In the genomic region with DNA sequence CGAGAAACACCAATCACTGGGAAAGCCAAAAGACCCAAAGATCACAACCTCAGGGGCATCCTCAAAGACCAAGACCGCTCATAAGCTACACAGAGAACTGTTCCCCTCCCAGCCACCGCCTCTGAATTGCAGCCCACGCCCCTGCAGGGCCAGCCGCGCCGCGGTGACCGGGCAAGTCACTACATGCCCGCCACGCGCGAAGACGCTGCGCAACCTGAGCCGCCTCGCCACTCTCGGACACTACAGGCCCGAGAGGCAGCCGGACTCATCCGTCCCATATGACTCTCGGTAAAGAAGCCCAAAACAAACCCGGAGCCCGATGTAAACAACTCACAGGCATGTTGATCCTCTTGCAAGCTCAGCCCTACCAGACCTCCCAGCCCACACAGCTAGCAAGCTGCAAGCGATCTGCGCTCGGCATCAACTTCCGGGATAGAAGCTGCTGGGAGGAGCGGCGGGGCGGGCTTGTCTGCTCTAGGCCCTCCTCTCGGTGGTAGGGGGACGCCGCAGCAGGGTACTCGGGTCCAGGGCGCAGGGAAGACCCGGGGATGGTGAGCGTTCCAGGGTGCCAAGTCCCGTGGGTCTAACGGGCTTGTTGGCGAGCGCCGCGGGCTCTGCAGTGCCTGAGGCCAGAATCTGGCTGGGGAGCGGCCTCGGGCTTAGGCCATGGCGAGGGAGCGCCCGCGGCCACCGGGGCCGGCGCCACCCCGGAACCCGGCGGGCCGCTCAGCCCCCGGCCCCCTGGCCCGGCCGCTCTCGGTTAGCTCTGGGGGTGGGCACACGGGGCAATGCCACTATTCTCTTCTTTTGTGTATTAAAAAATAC, we compare ENCODE assay signal across 8 cellular contexts. TPM values are rescaled to one million over a fixed set of nuclear protein-coding genes. Genes with fewer than 3 reads are reported as not detected.
DNase-seq lines count a peak whose midpoint lies in the region; ATAC-seq, FAIRE-seq and TF ChIP-seq lines count a peak whose summit lies in the region.

RPS27L (minus strand) TSS at position 412 of the 825 bp plus-strand sequence; CDS start at position 340, 72 bp downstream.

- H3K36me3 ChIP-seq in bronchial epithelial cell (ENCODE audit: control insufficient read depth, insufficient read depth, low read length): peaks cover 1% of the 10 kb centered on the region

- no peaks in the 10 kb centered on the region for H3K27me3 ChIP-seq in bronchial epithelial cell (ENCODE audit: control insufficient read depth, insufficient read depth, low read length)

- H3K4me3 ChIP-seq in bronchial epithelial cell (ENCODE audit: low read depth, low read length): peak within 1 kb of the TSS; percentile 82

- H3K4me3 Mint-ChIP-seq in WTC11: peak within 1 kb of the TSS; percentile 98
- peak within 1 kb of the TSS; percentile 96 to 100 (median 99) for H3K4me3 Mint-ChIP-seq in immature natural killer cell

- peak; percentile 85 for DNase-seq in AG08395 (ENCODE audit: low spot score)
- peak; percentile 97 for DNase-seq in NCI-H226
- DNase-seq in WTC11 (ENCODE audit: low spot score): peak; percentile 94
- peak; percentile 87 for DNase-seq in bronchial epithelial cell (ENCODE audit: low read depth)
- peak; percentile 84 to 86 (median 85) for DNase-seq in immature natural killer cell
- peak; percentile 84 for DNase-seq in smooth muscle cell of the brain vasculature (ENCODE audit: low read depth, low spot score)

- TF ChIP-seq POLR2A in GM18951 (IDR thresholded peaks at IDR 0.05; ENCODE audit: extremely low read depth, insufficient read depth, insufficient read length): peak; percentile 98

- in situ Hi-C loops in GM18951 (cut with MboI; ENCODE audit: low sequenced_read_pairs, unreplicated experiment): no loop called here

- POLR2A ChIA-PET in WTC11 (lab: Charles Lee): interaction anchor here (0.6 kb wide), 3 partner anchors 43 to 121 kb away, joined by 3 to 6 read pairs (median 5); no protein-coding TSS in a partner anchor

- H3K27ac Mint-ChIP-seq in WTC11 (peak within 1 kb of the TSS; percentile 98), immature natural killer cell (peak within 1 kb of the TSS; percentile 94 to 99 (median 98))

- ATAC-seq in HG03175 (IDR thresholded peaks at IDR 0.05; ENCODE audit: unreplicated experiment) (peak; percentile 90), WTC11 (peak; percentile 98)

- H3K9me3 Mint-ChIP-seq in WTC11 (peaks cover 5% of the 10 kb centered on the region), immature natural killer cell (no peaks in the 10 kb centered on the region)

- H3K4me1 Mint-ChIP-seq in WTC11: peaks cover 14% of the 10 kb centered on the region
- peaks cover 25 to 31% of the 10 kb centered on the region in 2 donors for H3K4me1 Mint-ChIP-seq in immature natural killer cell

- no peak for FAIRE-seq in bronchial epithelial cell (lab: Jason Lieb, UNC)

- H3K27me3 Mint-ChIP-seq in WTC11 (ENCODE audit: low read depth): no peaks in the 10 kb centered on the region
- H3K27me3 Mint-ChIP-seq in immature natural killer cell (ENCODE audit: low read depth in 3 of 3): peaks cover 0 to 7% (median 5%) of the 10 kb centered on the region in 3 donors

- CTCF ChIA-PET in WTC11 (lab: Charles Lee): interaction anchor here (0.6 to 1.8 kb wide), 7 partner anchors 10 to 245 kb away, joined by 3 to 5 read pairs (median 3); no protein-coding TSS in a partner anchor

- H3K36me3 Mint-ChIP-seq in WTC11 (peaks cover 27% of the 10 kb centered on the region), immature natural killer cell (peaks cover 0 to 6% (median 0%) of the 10 kb centered on the region in 3 donors)

- TF ChIP-seq CTCF in WTC11 (IDR thresholded peaks at IDR 0.05): no peak
- TF ChIP-seq CTCF in bronchial epithelial cell (IDR thresholded peaks at IDR 0.05; ENCODE audit: insufficient read depth, low read length, severe bottlenecking): no peak

TF ChIP-seq in WTC11, 78 proteins besides CTCF, POLR2A, EP300 and RAD21 (continues in another document):
- no peak for TF ChIP-seq ZMAT4 (CRISPR knock-in tag; IDR thresholded peaks at IDR 0.05)
- peak; percentile 98 for TF ChIP-seq FOXK1 (CRISPR knock-in tag; IDR thresholded peaks at IDR 0.05)
- TF ChIP-seq ZBTB43 (CRISPR knock-in tag; IDR thresholded peaks at IDR 0.05): no peak
- 0 out of 2 replicates have a peak, but pooled peaks have one; percentile 72 for TF ChIP-seq ARID4B (CRISPR knock-in tag; IDR thresholded peaks at IDR 0.05; ENCODE audit: borderline replicate concordance)
- TF ChIP-seq CREM (CRISPR knock-in tag; IDR thresholded peaks at IDR 0.05): no peak; the same call in 1 of the 2 replicates
- peak; percentile 87 for TF ChIP-seq ZNF423 (CRISPR knock-in tag; IDR thresholded peaks at IDR 0.05)
- peak; percentile 74; the same call in 1 of the 2 replicates for TF ChIP-seq FOXP1 (CRISPR knock-in tag; IDR thresholded peaks at IDR 0.05; ENCODE audit: borderline replicate concordance)
- TF ChIP-seq KAT7 (CRISPR knock-in tag; IDR thresholded peaks at IDR 0.05; ENCODE audit: borderline replicate concordance): peak; percentile 76
- TF ChIP-seq, protein P1, sequence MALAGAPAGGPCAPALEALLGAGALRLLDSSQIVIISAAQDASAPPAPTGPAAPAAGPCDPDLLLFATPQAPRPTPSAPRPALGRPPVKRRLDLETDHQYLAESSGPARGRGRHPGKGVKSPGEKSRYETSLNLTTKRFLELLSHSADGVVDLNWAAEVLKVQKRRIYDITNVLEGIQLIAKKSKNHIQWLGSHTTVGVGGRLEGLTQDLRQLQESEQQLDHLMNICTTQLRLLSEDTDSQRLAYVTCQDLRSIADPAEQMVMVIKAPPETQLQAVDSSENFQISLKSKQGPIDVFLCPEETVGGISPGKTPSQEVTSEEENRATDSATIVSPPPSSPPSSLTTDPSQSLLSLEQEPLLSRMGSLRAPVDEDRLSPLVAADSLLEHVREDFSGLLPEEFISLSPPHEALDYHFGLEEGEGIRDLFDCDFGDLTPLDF (CRISPR knock-in tag; IDR thresholded peaks at IDR 0.05): peak; percentile 65; the same call in 1 of the 2 replicates

RNA-seq across cellular contexts. Expression of gene RPS27L, which starts in this region (rescaled TPM):
- 133 to 159 TPM (median 155 TPM) in 3 replicates for total RNA-seq in WTC11 (2021)
- 62.7 and 105 TPM in 2 replicates for total RNA-seq in bronchial epithelial cell
- polyA plus RNA-seq in immature natural killer cell: 100 to 1,000 TPM; 135 to 198 (median 154) TPM

Comparison
In these comparisons a context has a peak if more than half of its experiments do, and no peak if none do; other contexts are left out.
1. Peak in every context shown above with its lines: DNase-seq, ATAC-seq and H3K4me3 ChIP-seq.